ENCODE assay signal across 10 cellular contexts in the genomic region with DNA sequence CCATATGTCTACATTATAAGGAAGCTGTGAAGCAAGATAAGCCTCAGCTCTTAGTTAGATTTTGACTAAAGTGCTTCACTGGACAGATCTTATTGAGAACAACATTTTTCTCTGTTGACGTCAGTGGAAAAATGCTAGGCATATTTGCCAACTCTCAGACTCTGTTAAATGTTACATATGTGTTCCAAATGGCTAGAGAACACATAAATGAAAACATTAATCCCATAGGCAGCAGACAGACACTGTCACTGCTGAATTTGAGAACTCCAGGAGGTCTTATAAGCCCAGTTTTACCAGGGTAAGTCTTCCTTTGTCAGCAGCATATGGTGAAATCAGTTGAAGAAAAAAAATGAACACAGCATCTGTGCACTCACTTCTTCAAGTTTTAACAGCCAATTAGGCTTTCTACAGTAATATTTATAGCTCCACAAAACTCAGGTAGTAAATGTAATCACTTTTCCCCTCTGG.
DNase-seq lines count a peak whose midpoint lies in the region; ATAC-seq lines count a peak whose summit lies in the region.
"Had no signal": no experiment of that assay in that cellular context is flagged by ENCODE, and none has a peak within 500 bp of the region (broad histone marks: within the 10 kb centered on the region; RNA-seq: fewer than 3 reads in every experiment).

No MANE protein-coding gene starts in this region.

- peak; percentile 50 for ATAC-seq in Right ventricle myocardium inferior

- H3K27me3 Mint-ChIP-seq in activated CD4-positive, alpha-beta T cell treated with anti-CD3 and anti-CD28 coated beads, Interleukin-2, amount 10 ng/mL, durations not matched to agents 7 days and 5 days: no peaks in the 10 kb centered on the region

- peaks cover 39% of the 10 kb centered on the region for H3K4me1 Mint-ChIP-seq in activated CD4-positive, alpha-beta T cell treated with anti-CD3 and anti-CD28 coated beads, Interleukin-2, amount 10 ng/mL, durations not matched to agents 7 days and 5 days

- H3K9me3 Mint-ChIP-seq in activated CD4-positive, alpha-beta T cell treated with anti-CD3 and anti-CD28 coated beads, Interleukin-2, amount 10 ng/mL, durations not matched to agents 7 days and 5 days: peaks cover 19% of the 10 kb centered on the region

- no peak overlapping the region for H3K27ac Mint-ChIP-seq in activated CD4-positive, alpha-beta T cell treated with anti-CD3 and anti-CD28 coated beads, Interleukin-2, amount 10 ng/mL, durations not matched to agents 7 days and 5 days

- DNase-seq in Right ventricle myocardium inferior (ENCODE audit: missing footprints): no peak
- no peak for DNase-seq in cardiac septum (ENCODE audit: low spot score)
- peak; percentile 61 for DNase-seq in dermis blood vessel endothelial cell
- DNase-seq in lung microvascular endothelial cell (ENCODE audit: low read depth in 2 of 2): peak; percentile 50 to 78
- DNase-seq in activated CD4-positive, alpha-beta T cell treated with anti-CD3 and anti-CD28 coated beads, Interleukin-2, amount 10 ng/mL, durations not matched to agents 7 days and 5 days: no peak
- no peak for DNase-seq in COR-L47 (lab: John Stamatoyannopoulos, UW)
- no peak for DNase-seq in NCI-H1092 (lab: John Stamatoyannopoulos, UW)
- no peak for DNase-seq in activated naive CD4-positive, alpha-beta T cell treated with anti-CD3 and anti-CD28 coated beads, Interleukin-2, amount 50 U/mL, for 16 hours
- DNase-seq: activated CD4-positive, CD25-positive, alpha-beta regulatory T cell treated with anti-CD3 and anti-CD28 coated beads, Interleukin-2, amount 50 U/mL, for 72 hours; dorsolateral prefrontal cortex had no signal

- peaks cover 25% of the 10 kb centered on the region for H3K36me3 Mint-ChIP-seq in activated CD4-positive, alpha-beta T cell treated with anti-CD3 and anti-CD28 coated beads, Interleukin-2, amount 10 ng/mL, durations not matched to agents 7 days and 5 days (ENCODE audit: low read depth)

- intact Hi-C loops in Right ventricle myocardium inferior (cut with DNase I) (no loop called here), cardiac septum (cut with DNase I) (no loop called here)

- POLR2A ChIA-PET in activated CD4-positive, alpha-beta T cell treated with anti-CD3 and anti-CD28 coated beads, Interleukin-2, amount 10 ng/mL, durations not matched to agents 7 days and 5 days (lab: Charles Lee): no interaction called here

- no peak overlapping the region for H3K4me3 Mint-ChIP-seq in activated CD4-positive, alpha-beta T cell treated with anti-CD3 and anti-CD28 coated beads, Interleukin-2, amount 10 ng/mL, durations not matched to agents 7 days and 5 days

- CTCF ChIA-PET in activated CD4-positive, alpha-beta T cell treated with anti-CD3 and anti-CD28 coated beads, Interleukin-2, amount 10 ng/mL, durations not matched to agents 7 days and 5 days (lab: Charles Lee): interaction anchor here (1.0 to 1.3 kb wide), 2 partner anchors 8 to 17 kb away, joined by 3 read pairs; no protein-coding TSS in a partner anchor

Comparison
In these comparisons a context has a peak if more than half of its experiments do, and no peak if none do; other contexts are left out.
1. DNase-seq: peak in dermis blood vessel endothelial cell (single experiment) and lung microvascular endothelial cell (2 of 2); none in Right ventricle myocardium inferior (single experiment), cardiac septum (single experiment), activated CD4-positive, alpha-beta T cell treated with anti-CD3 and anti-CD28 coated beads, Interleukin-2, amount 10 ng/mL, durations not matched to agents 7 days and 5 days (single experiment), COR-L47 (single experiment), NCI-H1092 (single experiment) and activated naive CD4-positive, alpha-beta T cell treated with anti-CD3 and anti-CD28 coated beads, Interleukin-2, amount 50 U/mL, for 16 hours (single experiment).